22 cellular contexts compared by ENCODE assay signal in the genomic region with DNA sequence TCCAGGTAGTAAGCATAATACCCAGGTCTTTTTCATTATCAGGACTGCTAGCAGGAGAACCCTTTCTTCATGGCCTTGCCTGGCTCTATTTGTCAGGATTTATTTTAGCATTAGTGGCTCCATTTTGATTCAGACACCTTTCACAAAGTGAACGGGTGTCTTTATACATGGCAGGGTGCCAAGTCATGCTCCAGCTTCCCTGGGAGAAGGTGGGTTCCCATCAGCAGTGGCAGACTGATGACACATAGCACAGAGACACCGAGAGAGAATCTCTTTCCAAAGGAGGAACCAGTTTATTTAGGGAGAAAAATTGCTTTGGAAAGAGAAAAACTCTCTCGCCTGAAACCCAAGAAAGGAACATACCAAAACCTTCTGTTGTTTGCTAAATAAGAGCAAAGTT.
"Had no signal": no experiment of that assay in that cellular context is flagged by ENCODE, and none has a peak within 500 bp of the region (broad histone marks: within the 10 kb centered on the region; RNA-seq: fewer than 3 reads in every experiment).

No MANE protein-coding gene starts in this region.

- H3K27me3 ChIP-seq: breast epithelium, vagina had no signal

- H3K4me1 ChIP-seq: breast epithelium, gastroesophageal sphincter, vagina had no signal

- H3K9me3 ChIP-seq: breast epithelium, gastroesophageal sphincter, heart left ventricle, thoracic aorta, vagina had no signal

- H3K4me3 ChIP-seq: breast epithelium, coronary artery, gastroesophageal sphincter, heart left ventricle, thoracic aorta, vagina had no signal

- H3K27ac ChIP-seq: breast epithelium, coronary artery, epithelial cell of prostate, gastroesophageal sphincter, heart left ventricle, thoracic aorta, vagina had no signal

- H3K36me3 ChIP-seq: breast epithelium, gastroesophageal sphincter, heart left ventricle, thoracic aorta, vagina had no signal

- DNase-seq: activated CD4-positive, alpha-beta T cell treated with anti-CD3 and anti-CD28 coated beads for 4 hours; activated CD4-positive, alpha-beta T cell treated with anti-CD3 and anti-CD28 coated beads, Interleukin-2, amount 50 U/mL, for 48 hours; activated CD4-positive, CD25-positive, alpha-beta regulatory T cell; activated CD8-positive, alpha-beta memory T cell treated with anti-CD3 and anti-CD28 coated beads, Interleukin-2, amount 50 U/mL, for 48 hours; activated naive CD4-positive, alpha-beta T cell treated with Interleukin-2 at 50 U/mL for 16 hours; activated naive CD8-positive, alpha-beta T cell treated with anti-CD3 and anti-CD28 coated beads for 36 hours; activated T-cell treated with anti-CD3 and anti-CD28 coated beads, Interleukin-2, amount 50 U/mL, for 4 hours; cerebellar nuclear complex; endodermal cell; heart left ventricle; left cardiac atrium; retina; stimulated activated CD4-positive, alpha-beta T cell treated with anti-CD3 and anti-CD28 coated beads, Interleukin-4, amount 100 ng/mL, for 1 hour; stimulated activated naive CD4-positive, alpha-beta T cell treated with Interleukin-2 at 50 U/mL for 16 hours had no signal

- FAIRE-seq: astrocyte, islet of Langerhans had no signal
